ENCODE assay signal across 9 cellular contexts in the genomic region with DNA sequence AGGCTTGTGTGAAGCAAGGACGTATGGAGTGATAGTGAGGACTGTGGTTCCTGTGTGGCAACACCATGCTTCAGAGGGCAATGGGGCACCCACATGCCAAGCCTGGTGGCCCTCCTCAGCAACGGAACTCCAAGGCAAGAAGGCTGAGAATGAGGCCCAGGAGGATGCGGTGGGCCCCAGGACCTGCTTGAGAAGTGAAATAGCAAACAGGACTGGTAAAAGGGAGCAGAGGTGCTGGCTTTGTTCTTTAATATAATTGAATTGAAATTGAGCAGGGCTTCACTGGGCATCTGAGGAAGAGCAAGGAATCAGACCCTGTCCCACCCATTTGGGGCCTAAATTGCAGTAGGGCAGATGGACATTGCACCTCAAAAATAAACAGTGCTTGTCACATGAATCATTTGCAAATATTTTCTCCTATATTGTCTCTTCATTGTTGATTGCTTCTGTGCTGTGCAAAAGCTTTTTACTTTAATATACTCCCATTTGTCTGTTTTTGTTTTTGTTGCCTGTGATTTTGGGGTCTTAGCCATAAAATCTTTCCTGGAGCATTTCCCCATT. TPM values are rescaled to one million over a fixed set of nuclear protein-coding genes. Genes with fewer than 3 reads are reported as not detected.
DNase-seq lines count a peak whose midpoint lies in the region; ATAC-seq and TF ChIP-seq lines count a peak whose summit lies in the region.
"Had no signal": no experiment of that assay in that cellular context is flagged by ENCODE, and none has a peak within 500 bp of the region (broad histone marks: within the 10 kb centered on the region; RNA-seq: fewer than 3 reads in every experiment).

No MANE protein-coding gene starts in this region.

- H3K27ac ChIP-seq in CD8-positive, alpha-beta T cell (ENCODE audit: low read depth, low read length), result no peak overlapping the region
- no peak overlapping the region for H3K27ac ChIP-seq in osteoblast (ENCODE audit: low read depth, low read length)

- H3K36me3 Mint-ChIP-seq in CD8-positive, alpha-beta T cell, result peaks cover 2% of the 10 kb centered on the region
- H3K36me3 Mint-ChIP-seq in central memory CD8-positive, alpha-beta T cell (ENCODE audit: insufficient read depth), result peaks cover 8% of the 10 kb centered on the region

- POLR2A ChIA-PET in CD8-positive, alpha-beta T cell (lab: Charles Lee), result interaction anchor here (1.3 to 9.3 kb wide), 3 partner anchors 35 to 49 kb away, joined by 3 to 99 read pairs (median 3); a partner anchor contains a TSS

- intact Hi-C loops in CD8-positive, alpha-beta T cell (cut with DNase I, micrococcal nuclease), result loop anchor here (5.0 kb wide), 3 partner anchors 122 to 502 kb away; a partner anchor contains a TSS

- peaks cover 18% of the 10 kb centered on the region for H3K4me1 ChIP-seq in CD8-positive, alpha-beta T cell (ENCODE audit: insufficient read depth, low read length)
- peaks cover 10% of the 10 kb centered on the region for H3K4me1 ChIP-seq in osteoblast (ENCODE audit: insufficient read depth, low read length)

- H3K9me3 ChIP-seq in CD8-positive, alpha-beta T cell (ENCODE audit: low read length), result no peaks in the 10 kb centered on the region
- H3K9me3 ChIP-seq in osteoblast (ENCODE audit: low read depth, low read length), result no peaks in the 10 kb centered on the region

- no peak overlapping the region for H3K4me2 ChIP-seq in osteoblast (ENCODE audit: insufficient read depth, low read length)

- peak overlapping the region; percentile 97 for H3K27ac Mint-ChIP-seq in CD8-positive, alpha-beta T cell
- H3K27ac Mint-ChIP-seq in central memory CD8-positive, alpha-beta T cell (ENCODE audit: low read depth), result peak overlapping the region; percentile 80

- no peak for ATAC-seq in CD8-positive, alpha-beta T cell
- no peak for ATAC-seq in central memory CD8-positive, alpha-beta T cell (replicated peaks; ENCODE audit: extremely low read depth, poor library complexity, severe bottlenecking)
- no peak for ATAC-seq in HG03135 (IDR thresholded peaks at IDR 0.05; ENCODE audit: unreplicated experiment)

- H3K27me3 ChIP-seq in CD8-positive, alpha-beta T cell (ENCODE audit: insufficient read depth, low read length), result no peaks in the 10 kb centered on the region
- no peaks in the 10 kb centered on the region for H3K27me3 ChIP-seq in osteoblast (ENCODE audit: insufficient read depth, low read length)

- no peak for TF ChIP-seq CTCF in CD8-positive, alpha-beta T cell (IDR thresholded peaks at IDR 0.05)
- no peak for TF ChIP-seq CTCF in osteoblast (IDR thresholded peaks at IDR 0.05; ENCODE audit: extremely low read depth, low read depth, low read length)

- H3K4me3 ChIP-seq in CD8-positive, alpha-beta T cell (ENCODE audit: low read depth, low read length), result no peak overlapping the region
- no peak overlapping the region for H3K4me3 ChIP-seq in osteoblast (ENCODE audit: insufficient read depth, low read length)

- H3K79me2 ChIP-seq in osteoblast (ENCODE audit: insufficient read depth, low read length), result peaks cover 25% of the 10 kb centered on the region

- H3K9me3 Mint-ChIP-seq in CD8-positive, alpha-beta T cell, result no peaks in the 10 kb centered on the region
- no peaks in the 10 kb centered on the region for H3K9me3 Mint-ChIP-seq in central memory CD8-positive, alpha-beta T cell

- H3K4me3 Mint-ChIP-seq in CD8-positive, alpha-beta T cell, result peak overlapping the region; percentile 84
- peak overlapping the region; percentile 99 for H3K4me3 Mint-ChIP-seq in central memory CD8-positive, alpha-beta T cell

- H2AFZ ChIP-seq in osteoblast (ENCODE audit: low read length), result no peak overlapping the region

- peaks cover 5% of the 10 kb centered on the region for H4K20me1 ChIP-seq in osteoblast (ENCODE audit: insufficient read depth, low read length)

- no peak for DNase-seq in CD8-positive, alpha-beta T cell
- DNase-seq in MV-4-11 (lab: John Stamatoyannopoulos, UW) (peak; percentile 13), osteoblast (ENCODE audit: insufficient read length, low spot score, missing footprints) (peak; percentile 65), DMS153 (lab: John Stamatoyannopoulos, UW) (no peak), NCI-H510A (lab: John Stamatoyannopoulos, UW) (no peak), HuH-7 (ENCODE audit: low spot score) (no peak)
- DNase-seq in central memory CD8-positive, alpha-beta T cell (ENCODE audit: low spot score in 2 of 2), result no peak
- DNase-seq: Kasumi-1 had no signal

- CTCF ChIA-PET in CD8-positive, alpha-beta T cell (lab: Charles Lee), result interaction anchor here (0.9 kb wide), 1 partner anchor 39 kb away, joined by 3 read pairs; no protein-coding TSS in a partner anchor

- no peaks in the 10 kb centered on the region for H3K27me3 Mint-ChIP-seq in CD8-positive, alpha-beta T cell (ENCODE audit: low read depth)
- H3K27me3 Mint-ChIP-seq in central memory CD8-positive, alpha-beta T cell, result no peaks in the 10 kb centered on the region

- H3K4me1 Mint-ChIP-seq in CD8-positive, alpha-beta T cell (ENCODE audit: low read depth), result peaks cover 21% of the 10 kb centered on the region
- H3K4me1 Mint-ChIP-seq in central memory CD8-positive, alpha-beta T cell, result peaks cover 18% of the 10 kb centered on the region

- H3K36me3 ChIP-seq in CD8-positive, alpha-beta T cell (ENCODE audit: insufficient read depth, low read length), result no peaks in the 10 kb centered on the region
- H3K36me3 ChIP-seq in osteoblast (ENCODE audit: insufficient read depth, low read length), result no peaks in the 10 kb centered on the region

RNA-seq across cellular contexts. Expression of a gene that starts 2.3 kb away (rescaled TPM):
- total RNA-seq in CD8-positive, alpha-beta T cell, result 1 to 10 TPM; 1.6 to 3.2 TPM
- 6.9 and 8.5 TPM in 2 replicates for total RNA-seq in osteoblast

RNA-seq across cellular contexts. Expression of a gene that starts 3.2 kb away (rescaled TPM):
- total RNA-seq in CD8-positive, alpha-beta T cell, result 10 to 100 TPM; 49.1 to 56.3 TPM
- total RNA-seq in osteoblast, result 22.1 and 24.6 TPM in 2 replicates

RNA-seq across cellular contexts. Expression of a gene that starts 30.4 kb away (rescaled TPM):
- total RNA-seq in CD8-positive, alpha-beta T cell, result 1 to 10 TPM; 6.2 to 6.3 TPM
- 6.5 TPM in 2 replicates for total RNA-seq in osteoblast

RNA-seq across cellular contexts. Expression of a gene that starts 40.0 kb away (rescaled TPM):
- 10 to 100 TPM; 34.4 to 35.3 TPM for total RNA-seq in CD8-positive, alpha-beta T cell
- 43.4 and 46.3 TPM in 2 replicates for total RNA-seq in osteoblast

RNA-seq across cellular contexts. Expression of a gene that starts 44.9 kb away (rescaled TPM):
- total RNA-seq in CD8-positive, alpha-beta T cell, result 10 to 100 TPM; 84.8 to 92.5 TPM
- total RNA-seq in osteoblast, result 99.5 and 100 TPM in 2 replicates

Comparison
In these comparisons a context has a peak if more than half of its experiments do, and no peak if none do; other contexts are left out.
1. DNase-seq: peak in MV-4-11 (single experiment) and osteoblast (single experiment); none in CD8-positive, alpha-beta T cell (0 of 7), central memory CD8-positive, alpha-beta T cell (0 of 2), DMS153 (single experiment), NCI-H510A (single experiment) and HuH-7 (single experiment).